Comparison of ENCODE assay signal across 8 cellular contexts in the genomic region with DNA sequence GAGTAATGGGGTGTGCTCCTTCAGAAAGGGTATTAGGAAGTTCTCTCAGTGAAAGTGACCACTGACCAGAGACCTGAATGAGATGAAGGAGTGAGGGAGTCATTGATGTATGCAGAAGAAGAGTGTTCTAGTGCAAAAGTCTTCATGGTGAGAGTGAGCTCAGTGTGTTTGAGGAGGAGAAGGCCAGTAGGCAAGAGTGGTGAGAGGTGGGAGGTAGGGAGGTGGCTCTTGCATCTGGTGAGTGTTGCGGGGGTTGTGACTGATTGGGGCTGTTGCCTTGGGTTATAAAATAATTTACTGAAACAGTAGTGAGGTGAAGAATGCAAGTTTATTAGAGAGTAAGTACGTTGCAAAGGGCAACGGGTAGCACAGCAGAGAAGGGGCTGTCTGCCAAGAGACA. TPM values are rescaled to one million over a fixed set of nuclear protein-coding genes. Genes with fewer than 3 reads are reported as not detected.
"Had no signal": no experiment of that assay in that cellular context is flagged by ENCODE, and none has a peak within 500 bp of the region (broad histone marks: within the 10 kb centered on the region; RNA-seq: fewer than 3 reads in every experiment).

No MANE protein-coding gene starts in this region.

- ATAC-seq: GM23338, HepG2 had no signal

- H2AFZ ChIP-seq: GM23338 had no signal

- H3K4me2 ChIP-seq: GM23338 had no signal

- FAIRE-seq: H1, H54, HepG2 had no signal

- DNase-seq: H9, HFFc6 had no signal

- H3K4me3 ChIP-seq: GM23338 had no signal

RNA-seq across cellular contexts. Expression of a gene that starts 26.2 kb away (rescaled TPM):
- total RNA-seq: HepG2, HT-29 had no signal
- polyA plus RNA-seq: HepG2, IgD-negative memory B cell had no signal
